11 cellular contexts compared by ENCODE assay signal in the genomic region with DNA sequence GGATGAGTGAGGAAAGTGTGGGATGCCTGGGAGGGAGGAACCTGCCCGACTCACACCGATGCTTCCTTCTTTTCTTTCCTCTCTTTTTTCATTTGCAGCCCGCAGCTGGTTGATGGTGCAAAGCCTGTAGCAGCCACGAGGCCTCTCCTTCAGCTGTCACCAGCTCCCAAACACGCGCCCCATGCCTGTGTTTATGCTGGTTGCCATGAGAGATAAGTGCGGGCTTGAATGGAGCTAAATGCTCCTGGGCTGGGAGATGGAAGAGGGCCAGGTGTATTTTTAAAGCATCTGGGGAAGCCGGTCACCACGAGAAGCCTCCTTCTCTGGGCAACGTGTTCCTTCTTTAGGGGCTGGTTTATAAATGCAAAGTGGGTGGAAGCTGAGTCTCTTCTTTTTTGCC. TPM values are rescaled to one million over a fixed set of nuclear protein-coding genes. Genes with fewer than 3 reads are reported as not detected.
DNase-seq lines count a peak whose midpoint lies in the region; ATAC-seq, FAIRE-seq and TF ChIP-seq lines count a peak whose summit lies in the region.
"Had no signal": no experiment of that assay in that cellular context is flagged by ENCODE, and none has a peak within 500 bp of the region (broad histone marks: within the 10 kb centered on the region; RNA-seq: fewer than 3 reads in every experiment).

No MANE protein-coding gene starts in this region.

- H3K4me2 ChIP-seq in fibroblast of lung (ENCODE audit: extremely low read depth, insufficient read depth, low read length): no peak overlapping the region
- no peak overlapping the region for H3K4me2 ChIP-seq in neural progenitor cell
- H3K4me2 ChIP-seq in OCI-LY7 (ENCODE audit: low read length): no peak overlapping the region
- H3K4me2 ChIP-seq in HepG2 (ENCODE audit: low read depth, low read length): no peak overlapping the region

- intact Hi-C loops in OCI-LY7 (cut with micrococcal nuclease; ENCODE audit: unreplicated experiment) (no loop called here), Caco-2 (cut with micrococcal nuclease; ENCODE audit: unreplicated experiment) (no loop called here), HepG2 (cut with micrococcal nuclease; ENCODE audit: unreplicated experiment) (no loop called here)

- BruUV-seq in OCI-LY7 (replicated peaks; lab: Mats Ljungman, UMichigan) (no TSS peak), Caco-2 (replicated peaks; lab: Mats Ljungman, UMichigan) (no TSS peak), HepG2 (replicated peaks; lab: Mats Ljungman, UMichigan) (no TSS peak)

- in situ Hi-C loops in HepG2 (cut with HindIII; ENCODE audit: extremely low pct_ligation_motif_present, low pct_unique_long_range_greater_than_20kb): no loop called here

- TF ChIP-seq EP300 in HepG2 (IDR thresholded peaks at IDR 0.05; ENCODE audit: low read depth in 2 of 2, low read length in 2 of 2) (no peak), HepG2 (CRISPR knock-in tag; IDR thresholded peaks at IDR 0.05; ENCODE audit: borderline replicate concordance) (no peak)

- DNase-seq in DMS153 (lab: John Stamatoyannopoulos, UW): peak; percentile 71
- DNase-seq in NCI-H2107 (lab: John Stamatoyannopoulos, UW): peak; percentile 62
- peak; percentile 36 to 42 for DNase-seq in fibroblast of lung (ENCODE audit: low read depth in 2 of 2)
- DNase-seq in neural progenitor cell (ENCODE audit: low spot score): peak; percentile 34
- DNase-seq in OCI-LY7 (ENCODE audit: low spot score): no peak
- no peak for DNase-seq in coronary artery (ENCODE audit: low spot score)
- no peak for DNase-seq in Caco-2
- DNase-seq in HepG2 (ENCODE audit: low spot score): no peak
- DNase-seq: naive thymus-derived CD8-positive, alpha-beta T cell; WERI-Rb-1 had no signal

- no peak for FAIRE-seq in HepG2 (lab: Jason Lieb, UNC)

- H3K36me3 ChIP-seq in fibroblast of lung (ENCODE audit: control insufficient read depth, insufficient read depth, low read length) (no peaks in the 10 kb centered on the region), neural progenitor cell (no peaks in the 10 kb centered on the region), OCI-LY7 (ENCODE audit: insufficient read depth, low read length) (no peaks in the 10 kb centered on the region), Caco-2 (ENCODE audit: control insufficient read depth, insufficient read depth, low read length) (no peaks in the 10 kb centered on the region), HepG2 (replicated peaks in 1 of 2; ENCODE audit: control insufficient read depth in 1 of 2, insufficient read depth in 2 of 2, low read length in 2 of 2) (no peaks in the 10 kb centered on the region)
- H3K36me3 ChIP-seq: WERI-Rb-1 had no signal

- no peaks in the 10 kb centered on the region for H3K36me3 Mint-ChIP-seq in neural progenitor cell
- H3K36me3 Mint-ChIP-seq in Caco-2 (ENCODE audit: insufficient read depth, unreplicated experiment): no peaks in the 10 kb centered on the region
- H3K36me3 Mint-ChIP-seq: activated naive CD4-positive, alpha-beta T cell treated with anti-CD3 and anti-CD28 coated beads, Interleukin-2, amount 50 U/mL, for 72 hours; naive thymus-derived CD8-positive, alpha-beta T cell had no signal

- 76% methylated on average over 10 of the region's 10 CpGs for WGBS in HepG2 (ENCODE audit: low lambda C conversion rate)

- H3K9me2 ChIP-seq in OCI-LY7 (ENCODE audit: insufficient read depth, low read length): no peaks in the 10 kb centered on the region

- no peaks in the 10 kb centered on the region for H3K4me1 ChIP-seq in fibroblast of lung (ENCODE audit: control insufficient read depth, extremely low read depth, insufficient read depth, low read length)
- no peaks in the 10 kb centered on the region for H3K4me1 ChIP-seq in neural progenitor cell
- H3K4me1 ChIP-seq in OCI-LY7 (ENCODE audit: insufficient read depth, low read length, poor library complexity, severe bottlenecking): peaks cover 5% of the 10 kb centered on the region
- no peaks in the 10 kb centered on the region for H3K4me1 ChIP-seq in Caco-2
- H3K4me1 ChIP-seq in HepG2 (ENCODE audit: insufficient read depth, low read length): no peaks in the 10 kb centered on the region

- H3K4me3 Mint-ChIP-seq in neural progenitor cell: no peak overlapping the region
- no peak overlapping the region for H3K4me3 Mint-ChIP-seq in Caco-2 (ENCODE audit: unreplicated experiment)
- H3K4me3 Mint-ChIP-seq: naive thymus-derived CD8-positive, alpha-beta T cell had no signal

- no peaks in the 10 kb centered on the region for H4K20me1 ChIP-seq in fibroblast of lung (ENCODE audit: control insufficient read depth, extremely low read depth, insufficient read depth, low read length)
- H4K20me1 ChIP-seq in neural progenitor cell (ENCODE audit: low read depth): no peaks in the 10 kb centered on the region
- no peaks in the 10 kb centered on the region for H4K20me1 ChIP-seq in OCI-LY7 (ENCODE audit: insufficient read depth, low read length)
- no peaks in the 10 kb centered on the region for H4K20me1 ChIP-seq in HepG2 (ENCODE audit: insufficient read depth, low read length)

- TF ChIP-seq CTCF in fibroblast of lung (conservative IDR thresholded peaks at IDR 0.05 in 1 of 2, IDR thresholded peaks at IDR 0.05 in 1 of 2; ENCODE audit: low read depth in 1 of 2, low read length in 2 of 2) (no peak), neural progenitor cell (IDR thresholded peaks at IDR 0.05) (no peak), OCI-LY7 (conservative IDR thresholded peaks at IDR 0.05; ENCODE audit: low read length) (no peak), coronary artery (IDR thresholded peaks at IDR 0.05) (no peak), Caco-2 (IDR thresholded peaks at IDR 0.05; ENCODE audit: insufficient read depth in 1 of 2, low read depth in 1 of 2, low read length in 1 of 2, severe bottlenecking in 1 of 2, unreplicated experiment in 1 of 2) (no peak), HepG2 (CRISPR knock-in tag; IDR thresholded peaks at IDR 0.05) (no peak)

- no peak overlapping the region for H3K27ac Mint-ChIP-seq in neural progenitor cell
- H3K27ac Mint-ChIP-seq in Caco-2 (ENCODE audit: unreplicated experiment): no peak overlapping the region

- H3K4me3 ChIP-seq in fibroblast of lung (replicated peaks in 1 of 4; ENCODE audit: control extremely low read depth in 1 of 4, insufficient read depth in 1 of 4, low read depth in 3 of 4, low read length in 4 of 4) (no peak overlapping the region), neural progenitor cell (no peak overlapping the region), OCI-LY7 (ENCODE audit: low read depth, low read length, poor library complexity, severe bottlenecking) (no peak overlapping the region), coronary artery (no peak overlapping the region), Caco-2 (ENCODE audit: low read depth, low read length) (no peak overlapping the region), HepG2 (replicated peaks in 1 of 3; ENCODE audit: insufficient read depth in 1 of 3, low read depth in 2 of 3, low read length in 3 of 3) (no peak overlapping the region)

- CTCF ChIA-PET in OCI-LY7 (lab: Charles Lee; ENCODE audit: unreplicated experiment): no interaction called here
- CTCF ChIA-PET in Caco-2 (lab: Charles Lee): no interaction called here
- CTCF ChIA-PET in HepG2 (lab: Yijun Ruan, JAX; ENCODE audit: low intra/inter-chr PET ratio, low total read pairs): no interaction called here

- H3K27me3 Mint-ChIP-seq in neural progenitor cell (ENCODE audit: insufficient read depth, low read depth) (peaks cover 2% of the 10 kb centered on the region), Caco-2 (ENCODE audit: insufficient read depth, unreplicated experiment) (no peaks in the 10 kb centered on the region)
- H3K27me3 Mint-ChIP-seq: naive thymus-derived CD8-positive, alpha-beta T cell had no signal

- no peak for TF ChIP-seq POLR2A in HepG2 (IDR thresholded peaks at IDR 0.05; ENCODE audit: insufficient read depth in 1 of 2, low read depth in 2 of 2, low read length in 2 of 2)

- H3K9me3 ChIP-seq in fibroblast of lung (ENCODE audit: control insufficient read depth, insufficient read depth, low read depth, low read length) (no peaks in the 10 kb centered on the region), neural progenitor cell (ENCODE audit: low read depth) (no peaks in the 10 kb centered on the region), OCI-LY7 (ENCODE audit: low read length) (no peaks in the 10 kb centered on the region), Caco-2 (no peaks in the 10 kb centered on the region), HepG2 (ENCODE audit: low read length) (no peaks in the 10 kb centered on the region)

- ATAC-seq in HepG2: no peak
- ATAC-seq: activated naive CD4-positive, alpha-beta T cell treated with anti-CD3 and anti-CD28 coated beads, Interleukin-2, amount 50 U/mL, for 72 hours; naive thymus-derived CD8-positive, alpha-beta T cell had no signal

- H3K4me1 Mint-ChIP-seq in neural progenitor cell (peaks cover 12% of the 10 kb centered on the region), Caco-2 (ENCODE audit: low read depth, unreplicated experiment) (no peaks in the 10 kb centered on the region)

- H2AFZ ChIP-seq in fibroblast of lung (ENCODE audit: low read length): no peak overlapping the region
- no peak overlapping the region for H2AFZ ChIP-seq in neural progenitor cell (replicated peaks)
- H2AFZ ChIP-seq in OCI-LY7 (ENCODE audit: low read length): no peak overlapping the region
- H2AFZ ChIP-seq in HepG2 (ENCODE audit: low read length): no peak overlapping the region

- POLR2A ChIA-PET in OCI-LY7 (lab: Charles Lee) (no interaction called here), Caco-2 (lab: Charles Lee) (no interaction called here), HepG2 (lab: Yijun Ruan, JAX) (no interaction called here)

- H3K9ac ChIP-seq in fibroblast of lung (ENCODE audit: insufficient read depth, low read length) (no peak overlapping the region), neural progenitor cell (no peak overlapping the region), HepG2 (ENCODE audit: insufficient read depth, low read depth, low read length) (no peak overlapping the region)

- no peak for TF ChIP-seq RAD21 in HepG2 (CRISPR knock-in tag; IDR thresholded peaks at IDR 0.05)

- H3F3A ChIP-seq in neural progenitor cell (ENCODE audit: low read depth): no peaks in the 10 kb centered on the region

- peaks cover 5% of the 10 kb centered on the region for H3K27me3 ChIP-seq in fibroblast of lung (ENCODE audit: control insufficient read depth, insufficient read depth, low read length)
- H3K27me3 ChIP-seq in neural progenitor cell: no peaks in the 10 kb centered on the region
- no peaks in the 10 kb centered on the region for H3K27me3 ChIP-seq in Caco-2 (replicated peaks; ENCODE audit: control insufficient read depth, insufficient read depth, low read length)
- H3K27me3 ChIP-seq in HepG2 (ENCODE audit: control insufficient read depth in 1 of 2, insufficient read depth in 2 of 2, low read length in 2 of 2): peaks cover 0 to 10% of the 10 kb centered on the region in 2 experiments; a peak in 1 of 5 replicates

- no peaks in the 10 kb centered on the region for H3K79me2 ChIP-seq in fibroblast of lung (ENCODE audit: control insufficient read depth, insufficient read depth, low read length)
- no peaks in the 10 kb centered on the region for H3K79me2 ChIP-seq in neural progenitor cell (ENCODE audit: low read depth)
- H3K79me2 ChIP-seq in OCI-LY7 (ENCODE audit: insufficient read depth, low read depth, low read length): no peaks in the 10 kb centered on the region
- no peaks in the 10 kb centered on the region for H3K79me2 ChIP-seq in HepG2 (ENCODE audit: insufficient read depth, low read length)

- H3K9me3 Mint-ChIP-seq in neural progenitor cell (no peaks in the 10 kb centered on the region), Caco-2 (ENCODE audit: unreplicated experiment) (no peaks in the 10 kb centered on the region)
- H3K9me3 Mint-ChIP-seq: activated naive CD4-positive, alpha-beta T cell treated with anti-CD3 and anti-CD28 coated beads, Interleukin-2, amount 50 U/mL, for 72 hours; naive thymus-derived CD8-positive, alpha-beta T cell had no signal

- no peak overlapping the region for H3K27ac ChIP-seq in fibroblast of lung (ENCODE audit: insufficient read depth, low read length)
- H3K27ac ChIP-seq in neural progenitor cell: no peak overlapping the region
- H3K27ac ChIP-seq in OCI-LY7 (ENCODE audit: low read depth, low read length, poor library complexity, severe bottlenecking): no peak overlapping the region
- peak overlapping the region in 1 of 2 donors; percentile 15 for H3K27ac ChIP-seq in coronary artery
- H3K27ac ChIP-seq in HepG2 (ENCODE audit: extremely low read length, insufficient read depth, low read length): no peak overlapping the region
- H3K27ac ChIP-seq: WERI-Rb-1 had no signal

RNA-seq across cellular contexts. Expression of gene COLQ, which starts 9.3 kb away (rescaled TPM):
- total RNA-seq in fibroblast of lung: 0.26 and 0.33 TPM in 2 replicates
- polyA plus RNA-seq in fibroblast of lung: 0.17 and 0.34 TPM in 2 replicates
- polyA plus RNA-seq in fibroblast of lung (2012): 0.17 and 0.28 TPM in 2 replicates
- not detected in 2 replicates for polyA minus RNA-seq in fibroblast of lung (ENCODE audit: low replicate concordance)
- total RNA-seq in neural progenitor cell (ENCODE audit: low replicate concordance): 1.5 and 2.8 TPM in 2 replicates
- 1.4 and 1.5 TPM in 2 replicates for total RNA-seq in OCI-LY7 (2014; rRNA removed; shearing (Covaris generic))
- total RNA-seq in OCI-LY7 (2022): 0.28 and 0.42 TPM in 2 replicates
- 0.26 TPM in 1 of 2 replicates, not detected in the other for total RNA-seq in Caco-2 (2022)
- 0.31 TPM in 1 of 2 replicates, not detected in the other for total RNA-seq in HepG2 (2016; rRNA removed; fragmentation: Illumina TruSeq; extraction: Trizol)
- total RNA-seq in HepG2 (2016; cell fraction: cytosol; rRNA removed; fragmentation: Illumina TruSeq; extraction: Trizol; ENCODE audit: low read depth): not detected in 2 replicates
- 0.19 TPM in 1 of 2 replicates, not detected in the other for total RNA-seq in HepG2 (2016; cell fraction: insoluble cytoplasmic fraction; rRNA removed; fragmentation: Illumina TruSeq; extraction: Trizol)
- 0.06 and 0.14 TPM in 2 replicates for total RNA-seq in HepG2 (2016; cell fraction: membrane; rRNA removed; fragmentation: Illumina TruSeq; extraction: Trizol)
- total RNA-seq in HepG2 (2016; cell fraction: nucleus; rRNA removed; fragmentation: Illumina TruSeq; extraction: Trizol): 0.96 and 1.6 TPM in 2 replicates
- 0.46 and 0.52 TPM in 2 replicates for polyA plus RNA-seq in HepG2 (2011; rRNA removed)
- polyA plus RNA-seq in HepG2 (2011; cell fraction: cytosol; rRNA removed): 0.13 and 0.19 TPM in 2 replicates
- polyA plus RNA-seq in HepG2 (2011; cell fraction: nucleus; rRNA removed): 3.7 and 4.0 TPM in 2 replicates
- 0.28 and 0.35 TPM in 2 replicates for polyA plus RNA-seq in HepG2 (2012)
- polyA plus RNA-seq in HepG2 (2016; cell fraction: cytosol; fragmentation: Illumina TruSeq; extraction: Trizol; ENCODE audit: low read depth): not detected in 2 replicates
- polyA plus RNA-seq in HepG2 (2016; cell fraction: insoluble cytoplasmic fraction; fragmentation: Illumina TruSeq; extraction: Trizol; ENCODE audit: low read depth): 0.10 TPM in 1 of 2 replicates, not detected in the other
- polyA plus RNA-seq in HepG2 (2016; cell fraction: membrane; fragmentation: Illumina TruSeq; extraction: Trizol; ENCODE audit: low read depth): 0.26 TPM in 1 of 2 replicates, not detected in the other
- 0.48 and 0.65 TPM in 2 replicates for polyA plus RNA-seq in HepG2 (2016; cell fraction: nucleus; fragmentation: Illumina TruSeq; extraction: Trizol; ENCODE audit: insufficient read depth, low read depth)
- polyA minus RNA-seq in HepG2 (2011; rRNA and poly(A)+ RNA removed; ENCODE audit: low replicate concordance): 0.26 and 0.42 TPM in 2 replicates
- not detected in 2 replicates for polyA minus RNA-seq in HepG2 (2011; cell fraction: cytosol; rRNA and poly(A)+ RNA removed)
- polyA minus RNA-seq in HepG2 (2011; cell fraction: nucleus; rRNA and poly(A)+ RNA removed): 1.0 and 2.9 TPM in 2 replicates

Comparison
In these comparisons a context has a peak if more than half of its experiments do, and no peak if none do; other contexts are left out.
1. DNase-seq: peak in DMS153 (single experiment), NCI-H2107 (single experiment), fibroblast of lung (2 of 2) and neural progenitor cell (single experiment); none in OCI-LY7 (single experiment), coronary artery (single experiment), Caco-2 (0 of 2) and HepG2 (single experiment).